ENCODE assay signal across 10 cellular contexts in genomic region chr11:315051-315481, GRCh38. TPM values are rescaled to one million over a fixed set of nuclear protein-coding genes. Genes with fewer than 3 reads are reported as not detected.
DNase-seq lines count a peak whose midpoint lies in the region; TF ChIP-seq lines count a peak whose summit lies in the region.
"Had no signal": no experiment of that assay in that cellular context is flagged by ENCODE, and none has a peak within 500 bp of the region (broad histone marks: within the 10 kb centered on the region; RNA-seq: fewer than 3 reads in every experiment).

No MANE protein-coding gene starts in this region.

- H2AK5ac ChIP-seq in mesendoderm (ENCODE audit: low read length), result no peak overlapping the region

- H3K4me3 ChIP-seq in choroid plexus epithelial cell (ENCODE audit: low read depth, low read length), result peak overlapping the region; percentile 76
- peak overlapping the region; percentile 88 for H3K4me3 ChIP-seq in mesendoderm (ENCODE audit: low read length)

- no peaks in the 10 kb centered on the region for H3K9me3 Mint-ChIP-seq in type B pancreatic cell

- peak overlapping the region; percentile 92 for H3K4me3 Mint-ChIP-seq in type B pancreatic cell

- peak overlapping the region; percentile 54 for H3K23ac ChIP-seq in mesendoderm (ENCODE audit: low read length)

- H3K36me3 ChIP-seq in mesendoderm (ENCODE audit: control insufficient read depth, insufficient read depth, low read length), result peaks cover 1% of the 10 kb centered on the region

- no peak overlapping the region for H4K8ac ChIP-seq in mesendoderm (ENCODE audit: low read depth, low read length)

- TF ChIP-seq CTCF in choroid plexus epithelial cell (conservative IDR thresholded peaks at IDR 0.05; ENCODE audit: low read depth, low read length) (no peak), type B pancreatic cell (conservative IDR thresholded peaks at IDR 0.05) (no peak), GM13976 (IDR thresholded peaks at IDR 0.05; ENCODE audit: borderline replicate concordance, control extremely low read depth, extremely low read depth, insufficient read depth, missing control alignments) (no peak)

- H3K9ac ChIP-seq in mesendoderm (ENCODE audit: low read length), result peak overlapping the region; percentile 87

- H3K27ac ChIP-seq in mesendoderm (ENCODE audit: low read depth, low read length), result peak overlapping the region; percentile 97

- peak overlapping the region; percentile 7 for H2BK5ac ChIP-seq in mesendoderm (ENCODE audit: low read length)

- no peaks in the 10 kb centered on the region for H3K27me3 ChIP-seq in mesendoderm (ENCODE audit: insufficient read depth, low read length, poor library complexity)

- DNase-seq in activated effector memory CD4-positive, alpha-beta T cell treated with anti-CD3 and anti-CD28 coated beads, Interleukin-2, amount 50 U/mL, for 16 hours, result peak; percentile 71
- DNase-seq in activated effector memory CD4-positive, alpha-beta T cell treated with Interleukin-2 at 50 U/mL for 16 hours, result no peak
- DNase-seq in choroid plexus epithelial cell (ENCODE audit: low read depth), result no peak
- no peak for DNase-seq in mesendoderm
- DNase-seq in type B pancreatic cell (ENCODE audit: extremely low spot score, unreplicated experiment), result no peak
- no peak for DNase-seq in GM13976 (ENCODE audit: low spot score)
- no peak for DNase-seq in NCI-H187 (lab: John Stamatoyannopoulos, UW)
- DNase-seq in UCSD-AML1 (lab: John Stamatoyannopoulos, UW; ENCODE audit: unreplicated experiment), result no peak
- DNase-seq: C1 segment of cervical spinal cord, NCI-H446 treated with DMSO at 0.1 percent for 48 hours had no signal

- no peak overlapping the region for H3K27ac Mint-ChIP-seq in type B pancreatic cell

- peaks cover 27% of the 10 kb centered on the region for H3K79me2 ChIP-seq in mesendoderm (ENCODE audit: control insufficient read depth, insufficient read depth, low read length)

- H2BK120ac ChIP-seq in mesendoderm (ENCODE audit: low read depth, low read length), result no peak overlapping the region

- H2BK15ac ChIP-seq in mesendoderm (replicated peaks; ENCODE audit: low read depth), result no peak overlapping the region

- peaks cover 29% of the 10 kb centered on the region for H3K27me3 Mint-ChIP-seq in type B pancreatic cell

- peak overlapping the region; percentile 70 for H3K4me2 ChIP-seq in mesendoderm (ENCODE audit: low read length)

- H3K79me1 ChIP-seq in mesendoderm (ENCODE audit: low read length), result no peaks in the 10 kb centered on the region

- peak overlapping the region; percentile 83 for H3K18ac ChIP-seq in mesendoderm (ENCODE audit: low read length)

- no peak overlapping the region for H4K5ac ChIP-seq in mesendoderm (ENCODE audit: low read length)

- H3K36me3 Mint-ChIP-seq in type B pancreatic cell, result no peaks in the 10 kb centered on the region

- in situ Hi-C loops in GM13976 (cut with MboI; ENCODE audit: low sequenced_read_pairs, unreplicated experiment), result no loop called here

- no CpG with 5 or more reads among the region's 9 CpGs for WGBS in mesendoderm (ENCODE audit: extremely low coverage, insufficient coverage, low lambda C conversion rate)

- peak overlapping the region; percentile 75 for H3K4ac ChIP-seq in mesendoderm (ENCODE audit: low read depth, low read length)

- H3K56ac ChIP-seq in mesendoderm (ENCODE audit: low read length), result peak overlapping the region; percentile 85

- peaks cover 41% of the 10 kb centered on the region for H3K4me1 Mint-ChIP-seq in type B pancreatic cell (ENCODE audit: unreplicated experiment)

- peaks cover 9% of the 10 kb centered on the region for H3K4me1 ChIP-seq in mesendoderm (ENCODE audit: control insufficient read depth, low read depth, low read length)

RNA-seq across cellular contexts. Expression of gene IFITM1, which starts 1.2 kb away (rescaled TPM):
- polyA plus RNA-seq in mesendoderm (2013, experiment 1 of 2), result 1,155 TPM
- polyA plus RNA-seq in mesendoderm (2013, experiment 2 of 2), result 1,131 TPM
- 34.1 and 192 TPM in 2 replicates for total RNA-seq in type B pancreatic cell (ENCODE audit: low replicate concordance)

RNA-seq across cellular contexts. Expression of gene IFITM3, which starts 5.6 kb away (rescaled TPM):
- polyA plus RNA-seq in mesendoderm (2013, experiment 1 of 2), result 612 TPM
- 633 TPM for polyA plus RNA-seq in mesendoderm (2013, experiment 2 of 2)
- 175 and 354 TPM in 2 replicates for total RNA-seq in type B pancreatic cell (ENCODE audit: low replicate concordance)

RNA-seq across cellular contexts. Expression of gene IFITM2, which starts 7.5 kb away (rescaled TPM):
- polyA plus RNA-seq in mesendoderm (2013, experiment 1 of 2), result 1,871 TPM
- 1,795 TPM for polyA plus RNA-seq in mesendoderm (2013, experiment 2 of 2)
- 109 and 238 TPM in 2 replicates for total RNA-seq in type B pancreatic cell (ENCODE audit: low replicate concordance)

RNA-seq across cellular contexts. Expression of gene IFITM5, which starts 15.7 kb away (rescaled TPM):
- 0.13 TPM for polyA plus RNA-seq in mesendoderm (2013, experiment 1 of 2)
- 0.15 TPM for polyA plus RNA-seq in mesendoderm (2013, experiment 2 of 2)
- total RNA-seq in type B pancreatic cell (ENCODE audit: low replicate concordance), result not detected in 2 replicates

RNA-seq across cellular contexts. Expression of gene PGGHG, which starts 26.1 kb away (rescaled TPM):
- polyA plus RNA-seq in mesendoderm (2013, experiment 1 of 2), result 27.3 TPM
- polyA plus RNA-seq in mesendoderm (2013, experiment 2 of 2), result 26.0 TPM
- 12.6 and 32.5 TPM in 2 replicates for total RNA-seq in type B pancreatic cell (ENCODE audit: low replicate concordance)
